In genomic region chr9:37363124-37363523, GRCh38 we compare ENCODE assay signal across 17 cellular contexts. TPM values are rescaled to one million over a fixed set of nuclear protein-coding genes. Genes with fewer than 3 reads are reported as not detected.
DNase-seq lines count a peak whose midpoint lies in the region; ATAC-seq, FAIRE-seq and TF ChIP-seq lines count a peak whose summit lies in the region.
"Had no signal": no experiment of that assay in that cellular context is flagged by ENCODE, and none has a peak within 500 bp of the region (broad histone marks: within the 10 kb centered on the region; RNA-seq: fewer than 3 reads in every experiment).

No MANE protein-coding gene starts in this region.

- H3K79me2 ChIP-seq in Karpas-422 (ENCODE audit: low read length) (no peaks in the 10 kb centered on the region), GM12878 (ENCODE audit: control insufficient read depth, insufficient read depth, low read length) (no peaks in the 10 kb centered on the region)

- H2AFZ ChIP-seq in Karpas-422 (ENCODE audit: low read length) (no peak overlapping the region), GM12878 (ENCODE audit: control insufficient read depth, low read depth, low read length) (no peak overlapping the region)
- H2AFZ ChIP-seq: GM23338 had no signal

- H3K36me3 Mint-ChIP-seq in memory B cell = peaks cover 8% of the 10 kb centered on the region

- SMC1A ChIA-PET in GM12878 (lab: Charles Lee; ENCODE audit: uncharacterized antibody, unreplicated experiment) = interaction anchor here (0.9 to 1.6 kb wide), 4 partner anchors 26 to 173 kb away, joined by 3 to 5 read pairs (median 4); no protein-coding TSS in a partner anchor

- H3K9me2 ChIP-seq in Karpas-422 (replicated peaks; ENCODE audit: insufficient read depth, low read length) = no peaks in the 10 kb centered on the region

- H3K4me1 ChIP-seq in Karpas-422 (ENCODE audit: low read length) = peaks cover 33% of the 10 kb centered on the region
- H3K4me1 ChIP-seq in GM12878 (ENCODE audit: control insufficient read depth, insufficient read depth, low read length) = peaks cover 6% of the 10 kb centered on the region; the same call in 1 of the 2 replicates
- H3K4me1 ChIP-seq: A549 had no signal

- in situ Hi-C loops in GM12878 (cut with MboI) = no loop called here

- POLR2A ChIA-PET in GM12878 (lab: Charles Lee) = interaction anchor here (1.7 kb wide), 1 partner anchor 326 kb away, joined by 4 read pairs; no protein-coding TSS in a partner anchor

- peaks cover 13% of the 10 kb centered on the region for H3K4me1 Mint-ChIP-seq in memory B cell
- H3K4me1 Mint-ChIP-seq: CD14-positive monocyte, GM23338 had no signal

- no peaks in the 10 kb centered on the region for H3K27me3 Mint-ChIP-seq in memory B cell

- no peak overlapping the region for H3K4me3 Mint-ChIP-seq in memory B cell
- H3K4me3 Mint-ChIP-seq: CD14-positive monocyte; CD8-positive, alpha-beta T cell; GM23338 had no signal

- peak; percentile 54 for DNase-seq in Karpas-422
- DNase-seq in GM12878 (ENCODE audit: low read depth, low spot score) = no peak
- DNase-seq in memory B cell (ENCODE audit: low spot score in 2 of 2) = no peak
- DNase-seq in inferior parietal cortex (ENCODE audit: extremely low spot score) = no peak
- DNase-seq in posterior vena cava (ENCODE audit: low spot score) = no peak
- DNase-seq in NCI-H2171 treated with DMSO at 0.1 percent for 48 hours (lab: John Stamatoyannopoulos, UW) = no peak
- DNase-seq in cerebellar nuclear complex (lab: John Stamatoyannopoulos, UW) = no peak
- DNase-seq: CD8-positive, alpha-beta T cell; COR-L47; DMS153; DND-41; GF-D8; H7 had no signal

- H3K4me2 ChIP-seq in Karpas-422 (ENCODE audit: low read depth, low read length, poor library complexity, severe bottlenecking) = no peak overlapping the region
- no peak overlapping the region for H3K4me2 ChIP-seq in GM12878 (ENCODE audit: control insufficient read depth, insufficient read depth)
- H3K4me2 ChIP-seq: A549, GM23338 had no signal

- H4K20me1 ChIP-seq in Karpas-422 (ENCODE audit: insufficient read depth, low read depth, low read length) (no peaks in the 10 kb centered on the region), GM12878 (ENCODE audit: control insufficient read depth, insufficient read depth) (no peaks in the 10 kb centered on the region)

- H3K9me3 Mint-ChIP-seq in memory B cell = no peaks in the 10 kb centered on the region
- H3K9me3 Mint-ChIP-seq: CD8-positive, alpha-beta T cell; GM23338 had no signal

- ATAC-seq in GM12878 (no peak), memory B cell (ENCODE audit: low read depth) (no peak)
- ATAC-seq: A549; CD8-positive, alpha-beta T cell; GM23338 had no signal

- CTCF ChIA-PET in GM12878 (lab: Yijun Ruan, JAX) = interaction anchor here (1.0 to 3.4 kb wide), 3 partner anchors 18 to 46 kb away, joined by 3 to 17 read pairs (median 3); no protein-coding TSS in a partner anchor

- TF ChIP-seq EP300 in GM12878 (IDR thresholded peaks at IDR 0.05; ENCODE audit: borderline replicate concordance in 1 of 2, control insufficient read depth in 1 of 2, low read depth in 2 of 2, low read length in 2 of 2) = no peak

- H3K9ac ChIP-seq in Karpas-422 (ENCODE audit: low read length) (no peak overlapping the region; the same call in 1 of the 2 replicates), GM12878 (ENCODE audit: control insufficient read depth, insufficient read depth, low read length) (no peak overlapping the region)

- intact Hi-C loops in GM12878 (cut with micrococcal nuclease; ENCODE audit: unreplicated experiment) = no loop called here
- intact Hi-C loops in posterior vena cava (cut with DNase I) = no loop called here

- no peak for TF ChIP-seq CTCF in GM12878 (IDR thresholded peaks at IDR 0.05 in 2 of 3, conservative IDR thresholded peaks at IDR 0.05 in 1 of 3; ENCODE audit: control insufficient read depth in 2 of 3, extremely low read depth in 1 of 3, insufficient read depth in 1 of 3, low read depth in 3 of 3, low read length in 3 of 3)

- no peak for FAIRE-seq in GM12878 (lab: Jason Lieb, UNC)
- FAIRE-seq: A549, D721Med had no signal

- H3K4me3 ChIP-seq in Karpas-422 (ENCODE audit: low read length) (no peak overlapping the region), GM12878 (no peak overlapping the region)
- H3K4me3 ChIP-seq: A549, GM23338 had no signal

- RAD21 ChIA-PET in GM12878 (lab: Charles Lee; ENCODE audit: unreplicated experiment) = interaction anchor here (2.2 kb wide), 1 partner anchor 25 kb away, joined by 8 read pairs; no protein-coding TSS in a partner anchor

- 59% methylated on average over 4 of the region's 4 CpGs for WGBS in GM12878 (ENCODE audit: insufficient coverage, insufficient replicate concordance, low lambda C conversion rate, missing lambda C conversion rate)

- H3K27ac Mint-ChIP-seq in memory B cell = peak overlapping the region; percentile 56
- H3K27ac Mint-ChIP-seq: CD8-positive, alpha-beta T cell; GM23338 had no signal

- H3K27me3 ChIP-seq in Karpas-422 (ENCODE audit: low read length) (no peaks in the 10 kb centered on the region), GM12878 (replicated peaks in 1 of 2; ENCODE audit: control insufficient read depth in 2 of 2, insufficient read depth in 2 of 2, low read length in 1 of 2) (no peaks in the 10 kb centered on the region)

- H3K9me3 ChIP-seq in Karpas-422 (ENCODE audit: low read length) (no peaks in the 10 kb centered on the region), GM12878 (replicated peaks; ENCODE audit: control insufficient read depth, insufficient read depth, low read length) (no peaks in the 10 kb centered on the region)
- H3K9me3 ChIP-seq: A549 had no signal

- peak overlapping the region; percentile 100 for H3K27ac ChIP-seq in Karpas-422 (ENCODE audit: low read length)
- no peak overlapping the region for H3K27ac ChIP-seq in GM12878 (ENCODE audit: control insufficient read depth, insufficient read depth)
- H3K27ac ChIP-seq: A549 had no signal

- no peak for TF ChIP-seq RAD21 in GM12878 (IDR thresholded peaks at IDR 0.05; ENCODE audit: insufficient read depth, low read depth, low read length)

- TF ChIP-seq POLR2A in GM12878 (IDR thresholded peaks at IDR 0.05; ENCODE audit: low read depth, low read length) = no peak

- H3K36me3 ChIP-seq in Karpas-422 (ENCODE audit: insufficient read depth, low read length) = peaks cover 21% of the 10 kb centered on the region; the same call in 1 of the 2 replicates
- no peaks in the 10 kb centered on the region; a peak in 2 of 4 replicates for H3K36me3 ChIP-seq in GM12878 (ENCODE audit: control insufficient read depth in 2 of 2, insufficient read depth in 2 of 2, low read length in 1 of 2)

- BruUV-seq in GM12878 (replicated peaks; lab: Mats Ljungman, UMichigan) = no TSS peak

TF ChIP-seq in GM12878, 131 proteins besides CTCF, POLR2A, EP300 and RAD21 (continues in another document):
- TF ChIP-seq SPI1 (IDR thresholded peaks at IDR 0.05; ENCODE audit: borderline replicate concordance, insufficient read depth, low read depth, low read length) = no peak
- TF ChIP-seq, protein P1, sequence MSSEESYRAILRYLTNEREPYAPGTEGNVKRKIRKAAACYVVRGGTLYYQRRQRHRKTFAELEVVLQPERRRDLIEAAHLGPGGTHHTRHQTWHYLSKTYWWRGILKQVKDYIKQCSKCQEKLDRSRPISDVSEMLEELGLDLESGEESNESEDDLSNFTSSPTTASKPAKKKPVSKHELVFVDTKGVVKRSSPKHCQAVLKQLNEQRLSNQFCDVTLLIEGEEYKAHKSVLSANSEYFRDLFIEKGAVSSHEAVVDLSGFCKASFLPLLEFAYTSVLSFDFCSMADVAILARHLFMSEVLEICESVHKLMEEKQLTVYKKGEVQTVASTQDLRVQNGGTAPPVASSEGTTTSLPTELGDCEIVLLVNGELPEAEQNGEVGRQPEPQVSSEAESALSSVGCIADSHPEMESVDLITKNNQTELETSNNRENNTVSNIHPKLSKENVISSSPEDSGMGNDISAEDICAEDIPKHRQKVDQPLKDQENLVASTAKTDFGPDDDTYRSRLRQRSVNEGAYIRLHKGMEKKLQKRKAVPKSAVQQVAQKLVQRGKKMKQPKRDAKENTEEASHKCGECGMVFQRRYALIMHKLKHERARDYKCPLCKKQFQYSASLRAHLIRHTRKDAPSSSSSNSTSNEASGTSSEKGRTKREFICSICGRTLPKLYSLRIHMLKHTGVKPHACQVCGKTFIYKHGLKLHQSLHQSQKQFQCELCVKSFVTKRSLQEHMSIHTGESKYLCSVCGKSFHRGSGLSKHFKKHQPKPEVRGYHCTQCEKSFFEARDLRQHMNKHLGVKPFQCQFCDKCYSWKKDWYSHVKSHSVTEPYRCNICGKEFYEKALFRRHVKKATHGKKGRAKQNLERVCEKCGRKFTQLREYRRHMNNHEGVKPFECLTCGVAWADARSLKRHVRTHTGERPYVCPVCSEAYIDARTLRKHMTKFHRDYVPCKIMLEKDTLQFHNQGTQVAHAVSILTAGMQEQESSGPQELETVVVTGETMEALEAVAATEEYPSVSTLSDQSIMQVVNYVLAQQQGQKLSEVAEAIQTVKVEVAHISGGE (CRISPR knock-in tag; IDR thresholded peaks at IDR 0.05) = no peak
- 0 out of 2 replicates have a peak, but pooled peaks have one; percentile 7 for TF ChIP-seq POLR2AphosphoS2 (IDR thresholded peaks at IDR 0.05; ENCODE audit: low read depth, low read length)
- no peak for TF ChIP-seq SREBF2 (IDR thresholded peaks at IDR 0.05; ENCODE audit: low read length)
- TF ChIP-seq NFXL1 (IDR thresholded peaks at IDR 0.05; ENCODE audit: borderline replicate concordance) = no peak

RNA-seq across cellular contexts. Expression of gene GRHPR, which starts 59.4 kb away (rescaled TPM):
- total RNA-seq in Karpas-422 (2014; rRNA removed; shearing (Covaris generic); ENCODE audit: low replicate concordance) = 234 and 345 TPM in 2 replicates
- total RNA-seq in GM12878 (2013; cell fraction: nucleolus; rRNA removed) = 108 and 136 TPM in 2 replicates
- 179 and 190 TPM in 2 replicates for total RNA-seq in GM12878 (2014; rRNA removed)
- total RNA-seq in GM12878 (2014; rRNA removed; fragmentation: Illumina TruSeq; extraction: Trizol) = 104 and 111 TPM in 2 replicates
- total RNA-seq in GM12878 (2021) = 120 and 127 TPM in 2 replicates
- polyA plus RNA-seq in GM12878 (2011; ENCODE audit: low read depth) = 70.6 TPM
- polyA plus RNA-seq in GM12878 (2011; rRNA removed) = 68.5 and 132 TPM in 2 replicates
- 195 and 247 TPM in 2 replicates for polyA plus RNA-seq in GM12878 (2011; cell fraction: cytosol; rRNA removed)
- 168 and 195 TPM in 2 replicates for polyA plus RNA-seq in GM12878 (2011; cell fraction: nucleus; rRNA removed)
- 91.5 and 110 TPM in 2 replicates for polyA plus RNA-seq in GM12878 (2012)
- 65.4 and 96.1 TPM in 2 replicates for polyA plus RNA-seq in GM12878 (2014; fragmentation: Illumina TruSeq; extraction: Trizol)
- 10 to 100 TPM; 52.4 to 78.6 TPM for polyA plus RNA-seq in GM12878 (2014; fragmentation: Nextera tagmentation; extraction: Ambion mirVana)
- 194 and 209 TPM in 2 replicates for polyA plus RNA-seq in GM12878 (2014; rRNA removed)
- polyA plus RNA-seq in GM12878 (2016; fragmentation: Nextera tagmentation; extraction: Ambion mirVana) = 100 to 1,000 TPM; 153 to 154 TPM
- polyA minus RNA-seq in GM12878 (2011; rRNA and poly(A)+ RNA removed) = 81.4 and 134 TPM in 2 replicates
- 31.9 and 41.0 TPM in 2 replicates for polyA minus RNA-seq in GM12878 (2011; cell fraction: cytosol; rRNA and poly(A)+ RNA removed)
- polyA minus RNA-seq in GM12878 (2011; cell fraction: nucleus; rRNA and poly(A)+ RNA removed) = 33.0 and 70.1 TPM in 2 replicates
- 10 to 100 TPM; 59.0 to 70.6 TPM for total RNA-seq in posterior vena cava
